8 cellular contexts compared by ENCODE assay signal in the genomic region with DNA sequence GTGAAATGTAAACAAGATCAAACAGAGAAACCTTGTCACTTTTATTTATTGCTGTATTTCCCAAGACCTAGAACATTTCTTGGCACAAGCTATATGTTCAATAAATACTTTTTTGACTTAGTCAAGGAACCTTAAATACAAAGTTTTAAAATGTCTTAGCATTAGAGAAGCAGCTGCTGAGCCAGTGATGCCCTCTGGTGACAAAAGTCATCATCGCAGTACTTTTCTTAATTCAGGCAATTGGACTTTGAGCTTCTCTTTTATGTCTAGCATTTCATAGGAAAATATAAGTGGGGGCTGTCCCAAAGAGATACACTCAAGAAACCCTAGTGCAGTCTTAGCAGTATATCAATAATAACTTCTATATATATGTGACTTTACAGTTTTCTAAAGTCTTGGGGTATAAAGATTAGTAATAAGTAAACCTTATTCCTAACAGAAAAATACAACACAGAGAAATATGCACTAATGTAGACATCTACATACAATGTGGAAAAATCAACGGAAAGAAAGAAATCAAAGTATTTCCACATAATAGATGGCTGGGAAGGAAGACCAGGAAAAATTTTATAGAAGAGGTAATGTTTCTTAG.
A peak's percentile ranks its signal among the peaks of the same experiment; 100 is the strongest.
DNase-seq lines count a peak whose midpoint lies in the region; ATAC-seq and TF ChIP-seq lines count a peak whose summit lies in the region.

No MANE protein-coding gene starts in this region.

- H3K27ac Mint-ChIP-seq in activated naive CD8-positive, alpha-beta T cell treated with anti-CD3 and anti-CD28 coated beads for 36 hours, result no peak overlapping the region

- intact Hi-C loops in thyroid gland (cut with DNase I), result loop anchor here (5.0 kb wide), 1 partner anchor 43 kb away; no protein-coding TSS in a partner anchor

- no peak overlapping the region for H3K27ac ChIP-seq in thyroid gland

- peak; percentile 69 for TF ChIP-seq CTCF in GM12865 (IDR thresholded peaks at IDR 0.05; ENCODE audit: insufficient read depth, low read depth, low read length, missing control alignments)
- TF ChIP-seq CTCF in thyroid gland (IDR thresholded peaks at IDR 0.05), result peak in 5 of 6 experiments; percentile 50 to 82 (median 73)

- H3K27me3 ChIP-seq in thyroid gland, result no peaks in the 10 kb centered on the region

- peaks cover 15% of the 10 kb centered on the region for H3K4me1 Mint-ChIP-seq in activated naive CD8-positive, alpha-beta T cell treated with anti-CD3 and anti-CD28 coated beads for 36 hours

- 23 to 25% methylated on average over 2 of the region's 2 CpGs for WGBS in thyroid gland, 2 donors

- H3K4me3 ChIP-seq in GM12865 (ENCODE audit: low read depth, low read length) (no peak overlapping the region), thyroid gland (replicated peaks in 1 of 3) (no peak overlapping the region)

- no peaks in the 10 kb centered on the region for H3K4me1 ChIP-seq in thyroid gland

- no peak overlapping the region for H3K4me3 Mint-ChIP-seq in activated naive CD8-positive, alpha-beta T cell treated with anti-CD3 and anti-CD28 coated beads for 36 hours

- no peaks in the 10 kb centered on the region for H3K9me3 ChIP-seq in thyroid gland

- ATAC-seq in GM21825 (IDR thresholded peaks at IDR 0.05; ENCODE audit: unreplicated experiment), result peak; percentile 69
- peak; percentile 76 for ATAC-seq in left lobe of liver

- peaks cover 5% of the 10 kb centered on the region for H3K36me3 Mint-ChIP-seq in activated naive CD8-positive, alpha-beta T cell treated with anti-CD3 and anti-CD28 coated beads for 36 hours

- peak; percentile 57 for DNase-seq in GM12865 (ENCODE audit: low read depth)
- DNase-seq in NCI-H69 (lab: John Stamatoyannopoulos, UW), result peak; percentile 4
- peak; percentile 21 for DNase-seq in activated naive CD8-positive, alpha-beta T cell treated with anti-CD3 and anti-CD28 coated beads for 36 hours
- no peak for DNase-seq in left lobe of liver (ENCODE audit: low spot score)
- DNase-seq in thyroid gland, result peak; percentile 32 to 33
- no peak for DNase-seq in NCI-H187 treated with DMSO at 0.1 percent for 48 hours (lab: John Stamatoyannopoulos, UW)
- DNase-seq in AG20443 (ENCODE audit: low spot score), result no peak

- peaks cover 16% of the 10 kb centered on the region for H3K27me3 Mint-ChIP-seq in activated naive CD8-positive, alpha-beta T cell treated with anti-CD3 and anti-CD28 coated beads for 36 hours

- no peaks in the 10 kb centered on the region for H3K36me3 ChIP-seq in thyroid gland

- peaks cover 6% of the 10 kb centered on the region for H3K9me3 Mint-ChIP-seq in activated naive CD8-positive, alpha-beta T cell treated with anti-CD3 and anti-CD28 coated beads for 36 hours

- TF ChIP-seq POLR2A in thyroid gland (IDR thresholded peaks at IDR 0.05), result no peak

Comparison
In these comparisons a context has a peak if more than half of its experiments do, and no peak if none do; other contexts are left out.
1. DNase-seq: peak in GM12865 (single experiment), NCI-H69 (single experiment), activated naive CD8-positive, alpha-beta T cell treated with anti-CD3 and anti-CD28 coated beads for 36 hours (single experiment) and thyroid gland (2 of 2); none in left lobe of liver (single experiment), NCI-H187 treated with DMSO at 0.1 percent for 48 hours (single experiment) and AG20443 (single experiment).